26 cellular contexts compared by ENCODE assay signal in the genomic region with DNA sequence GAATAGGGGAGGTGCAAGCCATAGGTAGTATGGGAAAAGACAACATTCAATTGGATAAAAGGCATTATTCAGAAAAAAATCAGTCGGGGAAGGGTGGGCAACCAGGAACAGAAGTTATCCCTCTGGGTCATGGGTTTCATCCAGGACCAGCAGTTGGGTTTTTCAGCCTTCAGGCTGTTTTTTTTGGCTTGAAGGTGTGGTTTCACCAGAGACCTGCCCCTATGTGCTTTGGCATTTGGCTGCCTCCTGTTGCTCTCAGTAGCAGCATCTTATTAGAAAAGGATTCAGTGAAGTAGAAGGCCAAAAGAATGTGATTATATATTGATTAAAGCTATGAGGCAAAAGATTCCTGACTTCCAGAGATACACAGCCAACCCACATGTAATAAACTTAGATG.
DNase-seq lines count a peak whose midpoint lies in the region; ATAC-seq and TF ChIP-seq lines count a peak whose summit lies in the region.
"Had no signal": no experiment of that assay in that cellular context is flagged by ENCODE, and none has a peak within 500 bp of the region (broad histone marks: within the 10 kb centered on the region; RNA-seq: fewer than 3 reads in every experiment).

No MANE protein-coding gene starts in this region.

- H3K9ac ChIP-seq in skeletal muscle tissue (ENCODE audit: low read depth in 1 of 3, low read length in 3 of 3) (peak overlapping the region in 1 of 3 donors; percentile 34), Karpas-422 (ENCODE audit: low read length) (no peak overlapping the region)
- H3K9ac ChIP-seq: BLaER1 treated with 17β-estradiol and CSF1 and Interleukin-3, amounts not matched to agents 10 nM and 100 nM had no signal

- no peaks in the 10 kb centered on the region for H3K9me2 ChIP-seq in Karpas-422 (replicated peaks; ENCODE audit: insufficient read depth, low read length)

- H3K9me3 Mint-ChIP-seq in activated CD8-positive, alpha-beta T cell treated with anti-CD3 and anti-CD28 coated beads for 36 hours: no peaks in the 10 kb centered on the region
- H3K9me3 Mint-ChIP-seq: CD4-positive, alpha-beta T cell had no signal

- H3K27ac Mint-ChIP-seq in activated CD8-positive, alpha-beta T cell treated with anti-CD3 and anti-CD28 coated beads for 36 hours: no peak overlapping the region
- H3K27ac Mint-ChIP-seq: CD4-positive, alpha-beta T cell had no signal

- H3K27me3 ChIP-seq in right cardiac atrium (ENCODE audit: control insufficient read depth, insufficient read depth) (no peaks in the 10 kb centered on the region), skeletal muscle tissue (ENCODE audit: control insufficient read depth in 3 of 3, insufficient read depth in 3 of 3, low read length in 3 of 3) (no peaks in the 10 kb centered on the region), Karpas-422 (ENCODE audit: low read length) (no peaks in the 10 kb centered on the region)
- H3K27me3 ChIP-seq: BLaER1 treated with 17β-estradiol and CSF1 and Interleukin-3, amounts not matched to agents 10 nM and 100 nM; SJCRH30 had no signal

- no peak overlapping the region for H3K4me2 ChIP-seq in Karpas-422 (ENCODE audit: low read depth, low read length, poor library complexity, severe bottlenecking)
- H3K4me2 ChIP-seq: BLaER1 treated with 17β-estradiol and CSF1 and Interleukin-3, amounts not matched to agents 10 nM and 100 nM had no signal

- no peak overlapping the region for H2AFZ ChIP-seq in Karpas-422 (ENCODE audit: low read length)

- H3K4me3 Mint-ChIP-seq in activated CD8-positive, alpha-beta T cell treated with anti-CD3 and anti-CD28 coated beads for 36 hours: no peak overlapping the region
- H3K4me3 Mint-ChIP-seq: CD4-positive, alpha-beta T cell had no signal

- no peak overlapping the region for H3K4me3 ChIP-seq in AG10803 (ENCODE audit: low read length)
- H3K4me3 ChIP-seq in coronary artery: no peak overlapping the region
- no peak overlapping the region for H3K4me3 ChIP-seq in right cardiac atrium (ENCODE audit: low read length)
- H3K4me3 ChIP-seq in skeletal muscle tissue (ENCODE audit: low read length in 3 of 3): peak overlapping the region in 2 of 3 donors; percentile 20 to 59
- no peak overlapping the region for H3K4me3 ChIP-seq in Karpas-422 (ENCODE audit: low read length)
- H3K4me3 ChIP-seq: BLaER1 treated with 17β-estradiol and CSF1 and Interleukin-3, amounts not matched to agents 10 nM and 100 nM; HAP-1; SJCRH30 had no signal

- peaks cover 3% of the 10 kb centered on the region for H3K27me3 Mint-ChIP-seq in activated CD8-positive, alpha-beta T cell treated with anti-CD3 and anti-CD28 coated beads for 36 hours
- H3K27me3 Mint-ChIP-seq: CD4-positive, alpha-beta T cell had no signal

- intact Hi-C loops in right cardiac atrium (cut with DNase I): no loop called here
- intact Hi-C loops in activated CD8-positive, alpha-beta T cell treated with anti-CD3 and anti-CD28 coated beads for 36 hours (cut with micrococcal nuclease): no loop called here

- no peaks in the 10 kb centered on the region for H3K4me1 ChIP-seq in right cardiac atrium (ENCODE audit: control insufficient read depth, insufficient read depth, low read length)
- peaks cover 14 to 18% (median 14%) of the 10 kb centered on the region in 3 donors for H3K4me1 ChIP-seq in skeletal muscle tissue (ENCODE audit: control insufficient read depth in 3 of 3, insufficient read depth in 3 of 3, low read length in 3 of 3)
- no peaks in the 10 kb centered on the region for H3K4me1 ChIP-seq in Karpas-422 (ENCODE audit: low read length)
- H3K4me1 ChIP-seq: BLaER1 treated with 17β-estradiol and CSF1 and Interleukin-3, amounts not matched to agents 10 nM and 100 nM; HAP-1; SJCRH30 had no signal

- H3K27ac ChIP-seq in coronary artery (peak overlapping the region; percentile 15 to 48), right cardiac atrium (ENCODE audit: low read length) (peak overlapping the region; percentile 12), skeletal muscle tissue (ENCODE audit: low read depth, low read length) (peak overlapping the region; percentile 79), Karpas-422 (ENCODE audit: low read length) (no peak overlapping the region)
- H3K27ac ChIP-seq: BLaER1 treated with 17β-estradiol and CSF1 and Interleukin-3, amounts not matched to agents 10 nM and 100 nM; SJCRH30 had no signal

- H4K20me1 ChIP-seq in Karpas-422 (ENCODE audit: insufficient read depth, low read depth, low read length): no peaks in the 10 kb centered on the region
- H4K20me1 ChIP-seq: BLaER1 treated with 17β-estradiol and CSF1 and Interleukin-3, amounts not matched to agents 10 nM and 100 nM had no signal

- no peaks in the 10 kb centered on the region for H3K36me3 Mint-ChIP-seq in activated CD8-positive, alpha-beta T cell treated with anti-CD3 and anti-CD28 coated beads for 36 hours (ENCODE audit: low read depth)

- peak; percentile 26 for DNase-seq in AG10803 (ENCODE audit: low read depth)
- no peak for DNase-seq in coronary artery (ENCODE audit: low spot score)
- peak in 1 of 3 donors; percentile 35 for DNase-seq in right cardiac atrium
- no peak for DNase-seq in activated CD8-positive, alpha-beta T cell treated with anti-CD3 and anti-CD28 coated beads for 36 hours
- no peak for DNase-seq in HEK293T (ENCODE audit: extremely low spot score)
- no peak for DNase-seq in Karpas-422
- DNase-seq in central memory CD4-positive, alpha-beta T cell: no peak
- DNase-seq: AML-193; CD4-positive, alpha-beta T cell; GOT3; IMR-90; KG1; MM.1S; NCI-H1048; NCI-H1417 treated with DMSO at 0.1 percent for 48 hours; NCI-H1694 treated with DMSO at 0.1 percent for 48 hours; NCI-H2081 treated with DMSO at 0.1 percent for 48 hours; NCI-H2171; NCI-H226; NCI-H510A; NCI-H69 had no signal

- TF ChIP-seq CTCF in AG10803 (conservative IDR thresholded peaks at IDR 0.05; ENCODE audit: low read length) (no peak), coronary artery (IDR thresholded peaks at IDR 0.05) (no peak)
- TF ChIP-seq CTCF in activated CD8-positive, alpha-beta T cell treated with anti-CD3 and anti-CD28 coated beads for 36 hours (IDR thresholded peaks at IDR 0.05): no peak

- peak in 1 of 2 donors; percentile 11 for ATAC-seq in right cardiac atrium
- ATAC-seq in activated CD8-positive, alpha-beta T cell treated with anti-CD3 and anti-CD28 coated beads for 36 hours: no peak
- ATAC-seq: Panc1 had no signal

- WGBS in right cardiac atrium: 61% methylated on average over 1 of the region's 1 CpG

- H3K79me2 ChIP-seq in Karpas-422 (ENCODE audit: low read length): no peaks in the 10 kb centered on the region

- H3K9me3 ChIP-seq in right cardiac atrium (ENCODE audit: control insufficient read depth, low read length) (no peaks in the 10 kb centered on the region), skeletal muscle tissue (ENCODE audit: control insufficient read depth in 3 of 3, low read length in 3 of 3) (no peaks in the 10 kb centered on the region), Karpas-422 (ENCODE audit: low read length) (no peaks in the 10 kb centered on the region)
- H3K9me3 ChIP-seq: BLaER1 treated with 17β-estradiol and CSF1 and Interleukin-3, amounts not matched to agents 10 nM and 100 nM; HAP-1; SJCRH30 had no signal

- H3K4me1 Mint-ChIP-seq in activated CD8-positive, alpha-beta T cell treated with anti-CD3 and anti-CD28 coated beads for 36 hours (ENCODE audit: low read depth): no peaks in the 10 kb centered on the region

- POLR2A ChIA-PET in activated CD8-positive, alpha-beta T cell treated with anti-CD3 and anti-CD28 coated beads for 36 hours (lab: Charles Lee): no interaction called here
- POLR2A ChIA-PET in HEK293T (lab: Yijun Ruan, JAX): no interaction called here

- CTCF ChIA-PET in activated CD8-positive, alpha-beta T cell treated with anti-CD3 and anti-CD28 coated beads for 36 hours (lab: Charles Lee): interaction anchor here (1.5 kb wide), 1 partner anchor 9 kb away, joined by 3 read pairs; no protein-coding TSS in a partner anchor
- CTCF ChIA-PET in HEK293T (lab: Yijun Ruan, JAX): no interaction called here

- no peaks in the 10 kb centered on the region for H3K36me3 ChIP-seq in skeletal muscle tissue (ENCODE audit: control insufficient read depth in 3 of 3, insufficient read depth in 3 of 3, low read length in 3 of 3)
- no peaks in the 10 kb centered on the region for H3K36me3 ChIP-seq in Karpas-422 (ENCODE audit: insufficient read depth, low read length)
- H3K36me3 ChIP-seq: BLaER1 treated with 17β-estradiol and CSF1 and Interleukin-3, amounts not matched to agents 10 nM and 100 nM; HAP-1; SJCRH30 had no signal

TF ChIP-seq in HEK293T, 16 proteins besides CTCF, POLR2A, EP300 and RAD21:
- TF ChIP-seq BHLHE40 (IDR thresholded peaks at IDR 0.05; ENCODE audit: borderline replicate concordance): no peak
- no peak for TF ChIP-seq NFRKB (IDR thresholded peaks at IDR 0.05)
- no peak for TF ChIP-seq SUZ12 (IDR thresholded peaks at IDR 0.05)
- TF ChIP-seq L3MBTL2 (conservative IDR thresholded peaks at IDR 0.05): no peak
- TF ChIP-seq TARDBP (IDR thresholded peaks at IDR 0.05): no peak
- TF ChIP-seq HDGF (IDR thresholded peaks at IDR 0.05; ENCODE audit: borderline replicate concordance): no peak
- TF ChIP-seq, protein P1, sequence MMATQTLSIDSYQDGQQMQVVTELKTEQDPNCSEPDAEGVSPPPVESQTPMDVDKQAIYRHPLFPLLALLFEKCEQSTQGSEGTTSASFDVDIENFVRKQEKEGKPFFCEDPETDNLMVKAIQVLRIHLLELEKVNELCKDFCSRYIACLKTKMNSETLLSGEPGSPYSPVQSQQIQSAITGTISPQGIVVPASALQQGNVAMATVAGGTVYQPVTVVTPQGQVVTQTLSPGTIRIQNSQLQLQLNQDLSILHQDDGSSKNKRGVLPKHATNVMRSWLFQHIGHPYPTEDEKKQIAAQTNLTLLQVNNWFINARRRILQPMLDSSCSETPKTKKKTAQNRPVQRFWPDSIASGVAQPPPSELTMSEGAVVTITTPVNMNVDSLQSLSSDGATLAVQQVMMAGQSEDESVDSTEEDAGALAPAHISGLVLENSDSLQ (IDR thresholded peaks at IDR 0.05): no peak
- no peak for TF ChIP-seq FOXK2 (IDR thresholded peaks at IDR 0.05)
- no peak for TF ChIP-seq LEF1 (IDR thresholded peaks at IDR 0.05; ENCODE audit: borderline replicate concordance)
TF ChIP-seq in HEK293T: peak in this region for 0.

Comparison
In these comparisons a context has a peak if more than half of its experiments do, and no peak if none do; other contexts are left out.
1. H3K4me3 ChIP-seq: peak in skeletal muscle tissue (2 of 3); none in AG10803 (single experiment), coronary artery (single experiment), right cardiac atrium (single experiment) and Karpas-422 (single experiment).